In genomic region chr5:139061856-139062255, GRCh38 we compare ENCODE assay signal across 12 cellular contexts.
DNase-seq lines count a peak whose midpoint lies in the region; ATAC-seq lines count a peak whose summit lies in the region.
"Had no signal": no experiment of that assay in that cellular context is flagged by ENCODE, and none has a peak within 500 bp of the region (broad histone marks: within the 10 kb centered on the region; RNA-seq: fewer than 3 reads in every experiment).

No MANE protein-coding gene starts in this region.

- peak overlapping the region; percentile 14 for H3K4me3 ChIP-seq in neuron (ENCODE audit: low read length)
- H3K4me3 ChIP-seq: upper lobe of left lung had no signal

- no peaks in the 10 kb centered on the region for H3K27me3 ChIP-seq in neuron (ENCODE audit: insufficient read depth, low read length)
- H3K27me3 ChIP-seq: upper lobe of left lung had no signal

- H3K27ac Mint-ChIP-seq in activated CD4-positive, alpha-beta T cell treated with anti-CD3 and anti-CD28 coated beads for 36 hours, result no peak overlapping the region
- H3K27ac Mint-ChIP-seq: T-helper 17 cell had no signal

- no peak for ATAC-seq in HG03159 (IDR thresholded peaks at IDR 0.05; ENCODE audit: unreplicated experiment)
- no peak for ATAC-seq in activated CD4-positive, alpha-beta T cell treated with anti-CD3 and anti-CD28 coated beads for 36 hours
- ATAC-seq: T-helper 17 cell had no signal

- intact Hi-C loops in activated CD4-positive, alpha-beta T cell treated with anti-CD3 and anti-CD28 coated beads for 36 hours (cut with DNase I, micrococcal nuclease), result no loop called here

- no peaks in the 10 kb centered on the region for H3K36me3 Mint-ChIP-seq in activated CD4-positive, alpha-beta T cell treated with anti-CD3 and anti-CD28 coated beads for 36 hours (ENCODE audit: low read depth)

- no peak overlapping the region for H2AFZ ChIP-seq in neuron (ENCODE audit: low read depth, low read length)

- H3K4me1 ChIP-seq in neuron (ENCODE audit: insufficient read depth, low read length), result peaks cover 21% of the 10 kb centered on the region

- peaks cover 3% of the 10 kb centered on the region for H3K9me3 ChIP-seq in neuron (ENCODE audit: low read length)
- H3K9me3 ChIP-seq: upper lobe of left lung had no signal

- no peak overlapping the region for H3K4me3 Mint-ChIP-seq in activated CD4-positive, alpha-beta T cell treated with anti-CD3 and anti-CD28 coated beads for 36 hours
- H3K4me3 Mint-ChIP-seq: T-helper 17 cell had no signal

- no peaks in the 10 kb centered on the region for H3K27me3 Mint-ChIP-seq in activated CD4-positive, alpha-beta T cell treated with anti-CD3 and anti-CD28 coated beads for 36 hours
- H3K27me3 Mint-ChIP-seq: T-helper 17 cell had no signal

- H3K4me1 Mint-ChIP-seq in activated CD4-positive, alpha-beta T cell treated with anti-CD3 and anti-CD28 coated beads for 36 hours, result no peaks in the 10 kb centered on the region

- no peaks in the 10 kb centered on the region for H3K36me3 ChIP-seq in neuron (ENCODE audit: insufficient read depth, low read length)
- H3K36me3 ChIP-seq: upper lobe of left lung had no signal

- peak; percentile 39 for DNase-seq in ELF-1 (ENCODE audit: low read depth, low spot score)
- DNase-seq in NCI-H2227 treated with DMSO at 0.1 percent for 48 hours (lab: John Stamatoyannopoulos, UW), result peak; percentile 51
- peak; percentile 62 for DNase-seq in ecto neural progenitor cell (ENCODE audit: low spot score)
- no peak for DNase-seq in AG08396 (ENCODE audit: low spot score)
- DNase-seq in activated CD4-positive, alpha-beta T cell treated with anti-CD3 and anti-CD28 coated beads for 36 hours, result no peak
- no peak for DNase-seq in stimulated activated naive CD4-positive, alpha-beta T cell treated with Interleukin-2 at 50 U/mL for 16 hours (lab: John Stamatoyannopoulos, UW)
- DNase-seq: Calu3, NCI-H2081 treated with DMSO at 0.1 percent for 48 hours, T-helper 17 cell had no signal

- POLR2A ChIA-PET in activated CD4-positive, alpha-beta T cell treated with anti-CD3 and anti-CD28 coated beads for 36 hours (lab: Charles Lee), result no interaction called here

- H3K9me3 Mint-ChIP-seq in activated CD4-positive, alpha-beta T cell treated with anti-CD3 and anti-CD28 coated beads for 36 hours (ENCODE audit: low read depth), result no peaks in the 10 kb centered on the region

- CTCF ChIA-PET in activated CD4-positive, alpha-beta T cell treated with anti-CD3 and anti-CD28 coated beads for 36 hours (lab: Charles Lee), result interaction anchor here (0.6 to 0.7 kb wide), 2 partner anchors 46 to 364 kb away, joined by 3 read pairs; no protein-coding TSS in a partner anchor

Comparison
In these comparisons a context has a peak if more than half of its experiments do, and no peak if none do; other contexts are left out.
1. DNase-seq: peak in ELF-1 (single experiment), NCI-H2227 treated with DMSO at 0.1 percent for 48 hours (single experiment) and ecto neural progenitor cell (single experiment); none in AG08396 (single experiment), activated CD4-positive, alpha-beta T cell treated with anti-CD3 and anti-CD28 coated beads for 36 hours (single experiment) and stimulated activated naive CD4-positive, alpha-beta T cell treated with Interleukin-2 at 50 U/mL for 16 hours (single experiment).